2 cellular contexts compared by ENCODE assay signal in the genomic region with DNA sequence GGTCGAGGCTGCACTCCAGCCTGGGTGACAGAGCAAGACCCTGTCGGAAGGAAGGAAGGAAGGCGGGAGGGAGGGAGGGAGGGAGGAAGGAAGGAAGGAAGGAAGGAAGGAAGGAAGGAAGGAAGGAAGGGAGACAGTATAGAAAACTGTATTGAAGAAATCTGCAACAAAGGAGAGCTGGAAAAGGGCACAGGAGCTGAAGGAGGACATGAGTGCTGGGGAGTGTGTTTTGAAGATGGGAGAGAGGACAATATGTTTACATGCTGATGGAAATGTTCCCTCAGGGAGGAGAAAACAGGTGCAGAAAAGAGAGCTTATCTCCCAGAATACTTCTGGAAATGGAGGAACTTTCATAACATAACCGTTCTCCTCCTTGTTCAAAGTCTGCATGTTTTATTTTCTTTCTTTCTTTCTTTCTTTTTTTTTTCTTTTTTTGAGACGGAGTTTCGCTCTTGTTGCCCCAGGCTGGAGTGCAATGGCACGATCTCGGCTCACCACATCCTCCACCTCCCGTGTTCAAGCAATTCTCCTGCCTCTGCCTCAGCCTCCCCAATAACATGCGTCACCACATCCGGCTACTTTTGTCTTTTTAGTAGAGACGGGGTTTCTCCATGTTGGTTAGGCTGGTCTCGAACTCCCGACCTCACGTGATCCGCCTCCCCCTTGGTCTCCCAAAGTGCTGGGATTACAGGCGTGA.
TF ChIP-seq lines count a peak whose summit lies in the region.

No MANE protein-coding gene starts in this region.

TF ChIP-seq in IMR-90, 13 proteins besides CTCF, POLR2A, EP300 and RAD21:
- TF ChIP-seq MXI1 (IDR thresholded peaks at IDR 0.05; ENCODE audit: borderline replicate concordance, low read depth, low read length) (no peak), RFX5 (IDR thresholded peaks at IDR 0.05; ENCODE audit: low read depth, low read length) (no peak), MAFK (IDR thresholded peaks at IDR 0.05; ENCODE audit: low read depth, low read length) (no peak), CHD1 (IDR thresholded peaks at IDR 0.05; ENCODE audit: low read depth, low read length) (no peak), BHLHE40 (IDR thresholded peaks at IDR 0.05; ENCODE audit: low read depth, low read length) (no peak), RCOR1 (IDR thresholded peaks at IDR 0.05; ENCODE audit: insufficient replicate concordance, low read length) (no peak), MAZ (IDR thresholded peaks at IDR 0.05; ENCODE audit: borderline replicate concordance, low read depth, low read length) (no peak), NFE2L2 (IDR thresholded peaks at IDR 0.05; ENCODE audit: low read depth, low read length) (no peak), SMC3 (IDR thresholded peaks at IDR 0.05; ENCODE audit: low read depth, low read length) (no peak), FOS (IDR thresholded peaks at IDR 0.05; ENCODE audit: low read depth, low read length) (no peak), CEBPB (IDR thresholded peaks at IDR 0.05; ENCODE audit: low read depth, low read length) (no peak)
- TF ChIP-seq, protein P1, sequence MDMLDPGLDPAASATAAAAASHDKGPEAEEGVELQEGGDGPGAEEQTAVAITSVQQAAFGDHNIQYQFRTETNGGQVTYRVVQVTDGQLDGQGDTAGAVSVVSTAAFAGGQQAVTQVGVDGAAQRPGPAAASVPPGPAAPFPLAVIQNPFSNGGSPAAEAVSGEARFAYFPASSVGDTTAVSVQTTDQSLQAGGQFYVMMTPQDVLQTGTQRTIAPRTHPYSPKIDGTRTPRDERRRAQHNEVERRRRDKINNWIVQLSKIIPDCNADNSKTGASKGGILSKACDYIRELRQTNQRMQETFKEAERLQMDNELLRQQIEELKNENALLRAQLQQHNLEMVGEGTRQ (IDR thresholded peaks at IDR 0.05; ENCODE audit: low read depth, low read length) = no peak
- TF ChIP-seq, protein P2, sequence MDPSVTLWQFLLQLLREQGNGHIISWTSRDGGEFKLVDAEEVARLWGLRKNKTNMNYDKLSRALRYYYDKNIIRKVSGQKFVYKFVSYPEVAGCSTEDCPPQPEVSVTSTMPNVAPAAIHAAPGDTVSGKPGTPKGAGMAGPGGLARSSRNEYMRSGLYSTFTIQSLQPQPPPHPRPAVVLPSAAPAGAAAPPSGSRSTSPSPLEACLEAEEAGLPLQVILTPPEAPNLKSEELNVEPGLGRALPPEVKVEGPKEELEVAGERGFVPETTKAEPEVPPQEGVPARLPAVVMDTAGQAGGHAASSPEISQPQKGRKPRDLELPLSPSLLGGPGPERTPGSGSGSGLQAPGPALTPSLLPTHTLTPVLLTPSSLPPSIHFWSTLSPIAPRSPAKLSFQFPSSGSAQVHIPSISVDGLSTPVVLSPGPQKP (IDR thresholded peaks at IDR 0.05; ENCODE audit: borderline replicate concordance, low read depth, low read length) = no peak
TF ChIP-seq in IMR-90: peak in this region for 0.

TF ChIP-seq in K562, 482 proteins besides CTCF, POLR2A, EP300 and RAD21:
- TF ChIP-seq BHLHE40 (IDR thresholded peaks at IDR 0.05; ENCODE audit: low read length) = 0 out of 2 replicates have a peak, but pooled peaks have one; percentile 19
- TF ChIP-seq, protein P3, sequence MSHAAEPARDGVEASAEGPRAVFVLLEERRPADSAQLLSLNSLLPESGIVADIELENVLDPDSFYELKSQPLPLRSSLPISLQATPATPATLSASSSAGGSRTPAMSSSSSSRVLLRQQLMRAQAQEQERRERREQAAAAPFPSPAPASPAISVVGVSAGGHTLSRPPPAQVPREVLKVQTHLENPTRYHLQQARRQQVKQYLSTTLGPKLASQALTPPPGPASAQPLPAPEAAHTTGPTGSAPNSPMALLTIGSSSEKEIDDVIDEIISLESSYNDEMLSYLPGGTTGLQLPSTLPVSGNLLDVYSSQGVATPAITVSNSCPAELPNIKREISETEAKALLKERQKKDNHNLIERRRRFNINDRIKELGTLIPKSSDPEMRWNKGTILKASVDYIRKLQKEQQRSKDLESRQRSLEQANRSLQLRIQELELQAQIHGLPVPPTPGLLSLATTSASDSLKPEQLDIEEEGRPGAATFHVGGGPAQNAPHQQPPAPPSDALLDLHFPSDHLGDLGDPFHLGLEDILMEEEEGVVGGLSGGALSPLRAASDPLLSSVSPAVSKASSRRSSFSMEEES (CRISPR knock-in tag; IDR thresholded peaks at IDR 0.05) = peak; percentile 48
- no peak for TF ChIP-seq TFAM (CRISPR knock-in tag; conservative IDR thresholded peaks at IDR 0.05)
- no peak for TF ChIP-seq ZNF766 (CRISPR knock-in tag; conservative IDR thresholded peaks at IDR 0.05)
- no peak for TF ChIP-seq PHB2 (IDR thresholded peaks at IDR 0.05; ENCODE audit: low read depth)
